ENCODE assay signal across 1 cellular context in the genomic region with DNA sequence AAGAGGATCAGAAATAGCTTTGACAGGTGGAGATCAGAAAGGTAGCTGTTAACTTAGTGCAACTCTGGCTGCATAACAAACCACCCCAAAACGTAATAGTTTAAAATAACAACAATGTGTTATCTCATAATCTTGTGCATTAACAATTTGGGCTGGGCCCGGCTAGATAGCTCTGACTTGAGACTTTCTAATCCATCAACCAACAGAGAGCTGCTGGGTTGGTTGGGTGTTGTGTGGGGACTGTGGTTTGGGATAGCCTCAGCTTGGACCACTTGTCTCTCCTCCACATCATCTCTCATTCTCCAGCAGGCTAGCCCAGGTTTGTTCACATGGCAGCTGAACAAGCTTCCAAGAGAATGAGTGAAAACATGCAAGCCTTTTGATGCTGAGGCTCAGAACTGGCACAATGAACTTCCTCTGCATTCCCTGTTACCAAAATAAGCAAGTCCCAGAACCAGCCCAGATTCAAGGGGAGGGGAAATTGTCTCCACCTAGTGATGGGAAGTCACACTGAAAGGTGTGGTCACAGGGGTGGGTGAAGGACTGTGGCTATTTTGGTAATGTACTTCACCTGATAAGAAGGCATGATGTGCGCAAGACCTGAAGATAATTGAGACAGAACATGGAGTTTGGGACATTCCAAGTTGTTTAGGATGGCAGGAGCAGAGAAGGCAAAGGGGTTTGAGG.
TF ChIP-seq lines count a peak whose summit lies in the region.

No MANE protein-coding gene starts in this region.

TF ChIP-seq in GM23338, 12 proteins besides CTCF, POLR2A, EP300 and RAD21 (continued from another document):
- TF ChIP-seq ZNF462 (CRISPR knock-in tag; IDR thresholded peaks at IDR 0.05) (no peak), ZNF114 (CRISPR knock-in tag; IDR thresholded peaks at IDR 0.05) (no peak), POLR2AphosphoS5 (IDR thresholded peaks at IDR 0.05; ENCODE audit: low read depth) (no peak), ETS1 (IDR thresholded peaks at IDR 0.05) (no peak), JUNB (IDR thresholded peaks at IDR 0.05; ENCODE audit: unreplicated experiment) (no peak), ZNF331 (CRISPR knock-in tag; IDR thresholded peaks at IDR 0.05; ENCODE audit: low read depth) (no peak), CREB1 (CRISPR knock-in tag; IDR thresholded peaks at IDR 0.05; ENCODE audit: low read depth) (no peak), EZH2phosphoT487 (IDR thresholded peaks at IDR 0.05; ENCODE audit: unreplicated experiment) (no peak), NANOG (IDR thresholded peaks at IDR 0.05; ENCODE audit: borderline replicate concordance) (no peak), EZH2 (IDR thresholded peaks at IDR 0.05; ENCODE audit: low read depth, unreplicated experiment) (no peak)
